ENCODE assay signal across 9 cellular contexts in genomic region chr4:159006202-159006601, GRCh38.
DNase-seq lines count a peak whose midpoint lies in the region; ATAC-seq and TF ChIP-seq lines count a peak whose summit lies in the region.
"Had no signal": no experiment of that assay in that cellular context is flagged by ENCODE, and none has a peak within 500 bp of the region (broad histone marks: within the 10 kb centered on the region; RNA-seq: fewer than 3 reads in every experiment).

No MANE protein-coding gene starts in this region.

- no peak for TF ChIP-seq CTCF in thyroid gland (IDR thresholded peaks at IDR 0.05)

- no CpG with 5 or more reads among the region's 3 CpGs for WGBS in trophoblast cell (ENCODE audit: extremely low coverage, insufficient coverage, insufficient read length)
- WGBS in thyroid gland, 2 donors = 89 to 92% methylated on average over 3 of the region's 3 CpGs

- H3K79me2 ChIP-seq in trophoblast cell (ENCODE audit: control insufficient read depth, insufficient read depth, low read length, poor library complexity) = no peaks in the 10 kb centered on the region

- H2BK5ac ChIP-seq in trophoblast cell (ENCODE audit: low read depth, low read length, poor library complexity) = no peak overlapping the region

- H3K4me1 ChIP-seq in trophoblast cell (ENCODE audit: control insufficient read depth in 1 of 2, insufficient read depth in 2 of 2, low read length in 2 of 2) (peaks cover 0 to 5% of the 10 kb centered on the region in 2 experiments), thyroid gland (peaks cover 4 to 8% of the 10 kb centered on the region in 2 donors)

- no peak overlapping the region for H3K4me3 ChIP-seq in trophoblast cell (ENCODE audit: low read depth, low read length)
- H3K4me3 ChIP-seq in thyroid gland (replicated peaks in 1 of 3) = no peak overlapping the region

- H3K9me3 ChIP-seq in trophoblast cell (ENCODE audit: insufficient read depth, low read depth, low read length) (no peaks in the 10 kb centered on the region), thyroid gland (no peaks in the 10 kb centered on the region)

- no peak overlapping the region for H3K4me2 ChIP-seq in trophoblast cell (ENCODE audit: low read length)

- H3K23ac ChIP-seq in trophoblast cell (ENCODE audit: low read length) = no peak overlapping the region

- no peak overlapping the region for H2AK5ac ChIP-seq in trophoblast cell (ENCODE audit: low read length)

- no peak for TF ChIP-seq POLR2A in thyroid gland (IDR thresholded peaks at IDR 0.05)

- DNase-seq in H4 (ENCODE audit: low spot score) = peak; percentile 72
- peak; percentile 83 for DNase-seq in NCI-H748 (lab: John Stamatoyannopoulos, UW; ENCODE audit: unreplicated experiment)
- DNase-seq in trophoblast cell = peak; percentile 41 to 57
- no peak for DNase-seq in thyroid gland
- DNase-seq in hepatic stellate cell (ENCODE audit: low spot score) = no peak
- DNase-seq in KG1 (lab: John Stamatoyannopoulos, UW) = no peak
- DNase-seq: activated CD4-positive, CD25-positive, alpha-beta regulatory T cell treated with anti-CD3 and anti-CD28 coated beads, Interleukin-2, amount 50 U/mL, for 72 hours; caudate nucleus had no signal

- no peak overlapping the region for H4K8ac ChIP-seq in trophoblast cell (ENCODE audit: low read depth, low read length)

- intact Hi-C loops in thyroid gland (cut with DNase I) = no loop called here

- H3K4ac ChIP-seq in trophoblast cell (ENCODE audit: low read depth, low read length) = no peak overlapping the region

- H3K27ac ChIP-seq in trophoblast cell (ENCODE audit: low read depth, low read length) (no peak overlapping the region), thyroid gland (no peak overlapping the region)

- H3K36me3 ChIP-seq in trophoblast cell (ENCODE audit: control insufficient read depth in 1 of 2, insufficient read depth in 2 of 2, low read length in 2 of 2) = no peaks in the 10 kb centered on the region
- H3K36me3 ChIP-seq in thyroid gland = no peaks in the 10 kb centered on the region

- H3K27me3 ChIP-seq in trophoblast cell (ENCODE audit: insufficient read depth, low read length) = no peaks in the 10 kb centered on the region
- H3K27me3 ChIP-seq in thyroid gland = no peaks in the 10 kb centered on the region

- no peak overlapping the region for H2BK120ac ChIP-seq in trophoblast cell (ENCODE audit: insufficient read depth, low read length, poor library complexity)

- no peak overlapping the region for H3K18ac ChIP-seq in trophoblast cell (ENCODE audit: low read length)

- no peak overlapping the region for H2AFZ ChIP-seq in trophoblast cell (ENCODE audit: insufficient read depth, low read length, poor library complexity)

- H3K9ac ChIP-seq in trophoblast cell (ENCODE audit: low read length) = no peak overlapping the region

- H4K12ac ChIP-seq in trophoblast cell (ENCODE audit: low read depth, low read length) = no peak overlapping the region

- no peak overlapping the region for H3K14ac ChIP-seq in trophoblast cell (ENCODE audit: low read length)

- ATAC-seq in esophagus mucosa = peak; percentile 96

- no peak overlapping the region for H2BK12ac ChIP-seq in trophoblast cell (ENCODE audit: low read length)

- peaks cover 1% of the 10 kb centered on the region for H3K79me1 ChIP-seq in trophoblast cell (ENCODE audit: low read length)

- H4K91ac ChIP-seq in trophoblast cell (ENCODE audit: low read depth, low read length) = no peak overlapping the region

Comparison
In these comparisons a context has a peak if more than half of its experiments do, and no peak if none do; other contexts are left out.
1. DNase-seq: peak in H4 (single experiment), NCI-H748 (single experiment) and trophoblast cell (2 of 2); none in thyroid gland (0 of 2), hepatic stellate cell (single experiment) and KG1 (single experiment).